Comparison of ENCODE assay signal across 1 cellular context in genomic region chr2:232852676-232853075, GRCh38.
TF ChIP-seq lines count a peak whose summit lies in the region.

No MANE protein-coding gene starts in this region.

TF ChIP-seq in WTC11, 78 proteins besides CTCF, POLR2A, EP300 and RAD21 (continued from another document):
- no peak for TF ChIP-seq ZBTB43 (CRISPR knock-in tag; IDR thresholded peaks at IDR 0.05)
- TF ChIP-seq ZBTB21 (CRISPR knock-in tag; IDR thresholded peaks at IDR 0.05; ENCODE audit: borderline replicate concordance): no peak
- TF ChIP-seq ZNF263 (CRISPR knock-in tag; IDR thresholded peaks at IDR 0.05; ENCODE audit: low read depth): no peak
- no peak for TF ChIP-seq AR (CRISPR knock-in tag; IDR thresholded peaks at IDR 0.05)
